In genomic region chr2:237917696-237918374, GRCh38 we compare ENCODE assay signal across 17 cellular contexts. TPM values are rescaled to one million over a fixed set of nuclear protein-coding genes. Genes with fewer than 3 reads are reported as not detected.
"Had no signal": no experiment of that assay in that cellular context is flagged by ENCODE, and none has a peak within 500 bp of the region (broad histone marks: within the 10 kb centered on the region; RNA-seq: fewer than 3 reads in every experiment).

No MANE protein-coding gene starts in this region.

- ATAC-seq: heart right ventricle; naive thymus-derived CD4-positive, alpha-beta T cell had no signal

- H3K9me3 Mint-ChIP-seq: endodermal cell; naive thymus-derived CD4-positive, alpha-beta T cell; nephron progenitor cell had no signal

- H3K4me1 Mint-ChIP-seq: endodermal cell, nephron progenitor cell had no signal

- H3K27ac Mint-ChIP-seq: endodermal cell, nephron progenitor cell had no signal

- H3K4me3 Mint-ChIP-seq: endodermal cell; naive thymus-derived CD4-positive, alpha-beta T cell; nephron progenitor cell had no signal

- DNase-seq: effector CD4-positive, alpha-beta T cell; endodermal cell; erythroblast; heart right ventricle; kidney glomerular epithelial cell; mammary epithelial cell; naive thymus-derived CD4-positive, alpha-beta T cell; nephron progenitor cell; small intestine; stimulated activated CD4-positive, alpha-beta T cell treated with anti-CD3 and anti-CD28 coated beads, Interleukin-12 subunit alpha, Interleukin-12 subunit beta, amount 100 ng/mL, for 4 hours; stimulated activated CD4-positive, alpha-beta T cell treated with anti-CD3 and anti-CD28 coated beads, Interleukin-2, amount 100 ng/mL, for 48 hours; stimulated activated naive CD4-positive, alpha-beta T cell treated with Interleukin-2 at 50 U/mL for 16 hours; thyroid gland; upper lobe of left lung had no signal

RNA-seq across cellular contexts. Expression of gene RAMP1, which starts 58.4 kb away (rescaled TPM):
- total RNA-seq: dermis microvascular lymphatic vessel endothelial cell, endothelial cell of umbilical vein, glomerular endothelial cell had no signal
